ENCODE assay signal across 18 cellular contexts in the genomic region with DNA sequence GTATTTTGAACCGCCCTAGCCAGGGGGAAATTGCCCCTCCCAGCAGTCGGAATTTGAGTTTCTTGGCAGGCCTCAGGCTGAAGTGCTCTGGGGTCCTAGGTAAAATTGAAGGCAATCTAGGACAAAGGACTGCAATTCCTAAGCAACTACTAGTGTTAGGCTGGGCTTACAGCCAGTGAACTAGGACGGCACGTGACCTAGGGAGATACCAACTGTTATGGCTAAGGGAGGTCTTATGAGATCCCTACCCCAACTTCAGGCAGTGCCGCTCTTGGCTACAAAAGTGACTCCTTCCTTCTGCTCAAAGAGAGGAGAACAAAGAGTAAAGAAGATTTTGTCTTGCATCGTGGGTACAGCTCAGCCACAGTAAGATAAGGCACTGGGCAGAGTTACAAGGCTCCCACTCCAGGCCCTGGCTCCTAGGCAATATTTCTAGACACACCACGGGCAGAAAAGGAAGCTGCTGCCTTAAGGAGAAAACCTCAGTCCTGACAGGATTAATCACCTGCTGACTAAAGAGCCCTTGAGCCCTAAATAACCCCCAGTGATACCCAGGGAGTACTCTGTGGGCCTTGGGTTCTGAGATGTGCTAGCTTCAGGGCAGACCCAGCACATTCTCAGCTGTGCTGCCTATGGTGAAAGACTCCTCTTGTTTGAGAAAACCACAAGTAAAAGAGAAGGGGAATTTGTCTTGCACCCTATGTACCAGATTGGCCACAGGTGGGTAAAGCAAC.
"Had no signal": no experiment of that assay in that cellular context is flagged by ENCODE, and none has a peak within 500 bp of the region (broad histone marks: within the 10 kb centered on the region; RNA-seq: fewer than 3 reads in every experiment).

No MANE protein-coding gene starts in this region.

- H3K4me1 Mint-ChIP-seq: activated T-helper 17 cell treated with anti-CD3 and anti-CD28 coated beads, Interleukin-2, amount 50 U/mL, for 72 hours; central memory CD8-positive, alpha-beta T cell had no signal

- H3K4me3 ChIP-seq: esophagus squamous epithelium, right lobe of liver, spleen, thyroid gland, uterus had no signal

- DNase-seq: activated CD4-positive, CD25-positive, alpha-beta regulatory T cell treated with anti-CD3 and anti-CD28 coated beads, Interleukin-2, amount 50 U/mL, for 72 hours; activated naive CD4-positive, alpha-beta T cell treated with Interleukin-2 at 50 U/mL for 16 hours; activated T-cell treated with anti-CD3 and anti-CD28 coated beads for 4 hours; cortex of kidney; effector CD4-positive, alpha-beta T cell; esophagus squamous epithelium; foreskin melanocyte; head of caudate nucleus; kidney glomerular epithelial cell; nephron progenitor cell; right lobe of liver; spleen; stimulated activated CD4-positive, alpha-beta T cell treated with anti-CD3 and anti-CD28 coated beads, Interleukin-1b, Interleukin-23, amount 100 ng/mL, for 48 hours; T-helper 9 cell; thyroid gland; uterus had no signal

- H3K9me3 ChIP-seq: esophagus squamous epithelium, right lobe of liver, spleen, thyroid gland, uterus had no signal

- H3K27me3 ChIP-seq: esophagus squamous epithelium, right lobe of liver, spleen, thyroid gland, uterus had no signal

- H3K36me3 ChIP-seq: esophagus squamous epithelium, right lobe of liver, spleen, thyroid gland, uterus had no signal

- H3K4me1 ChIP-seq: esophagus squamous epithelium, spleen, thyroid gland, uterus had no signal

- H3K27ac ChIP-seq: esophagus squamous epithelium, right lobe of liver, spleen, thyroid gland, uterus had no signal

- H3K4me3 Mint-ChIP-seq: activated T-helper 17 cell treated with anti-CD3 and anti-CD28 coated beads, Interleukin-2, amount 50 U/mL, for 72 hours; central memory CD8-positive, alpha-beta T cell; nephron progenitor cell had no signal

- H3K27me3 Mint-ChIP-seq: central memory CD8-positive, alpha-beta T cell had no signal

- H3K27ac Mint-ChIP-seq: activated T-helper 17 cell treated with anti-CD3 and anti-CD28 coated beads, Interleukin-2, amount 50 U/mL, for 72 hours; nephron progenitor cell had no signal

- ATAC-seq: activated T-helper 17 cell treated with anti-CD3 and anti-CD28 coated beads, Interleukin-2, amount 50 U/mL, for 72 hours had no signal

- H3K9me3 Mint-ChIP-seq: activated T-helper 17 cell treated with anti-CD3 and anti-CD28 coated beads, Interleukin-2, amount 50 U/mL, for 72 hours; central memory CD8-positive, alpha-beta T cell had no signal
